Comparison of ENCODE assay signal across 19 cellular contexts in the genomic region with DNA sequence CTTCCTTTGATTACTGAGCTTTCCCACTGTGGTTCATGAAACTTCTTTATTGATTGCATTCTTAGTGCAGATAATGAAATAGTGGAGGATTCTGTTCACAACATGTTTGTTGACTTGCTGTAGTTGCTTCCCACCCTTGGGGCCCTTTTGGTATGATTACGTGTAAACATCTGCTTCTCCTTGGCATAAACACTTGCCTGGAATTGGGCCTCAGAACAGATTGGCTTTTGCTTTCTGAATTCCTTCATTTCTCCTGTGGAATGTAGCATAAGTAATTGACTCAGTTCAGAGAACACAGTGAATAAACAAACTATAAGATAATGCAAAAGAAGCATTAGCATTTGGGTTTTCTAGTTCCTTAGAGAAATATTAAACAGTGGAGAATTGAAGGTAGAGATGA. TPM values are rescaled to one million over a fixed set of nuclear protein-coding genes. Genes with fewer than 3 reads are reported as not detected.
DNase-seq lines count a peak whose midpoint lies in the region; ATAC-seq and TF ChIP-seq lines count a peak whose summit lies in the region.
"Had no signal": no experiment of that assay in that cellular context is flagged by ENCODE, and none has a peak within 500 bp of the region (broad histone marks: within the 10 kb centered on the region; RNA-seq: fewer than 3 reads in every experiment).

No MANE protein-coding gene starts in this region.

- no peaks in the 10 kb centered on the region for H3K79me1 ChIP-seq in mesendoderm (ENCODE audit: low read length)

- no peak overlapping the region for H3K4me3 ChIP-seq in left ventricle myocardium inferior
- H3K4me3 ChIP-seq in esophagus muscularis mucosa: no peak overlapping the region
- H3K4me3 ChIP-seq in lower lobe of right lung: no peak overlapping the region
- no peak overlapping the region for H3K4me3 ChIP-seq in upper lobe of right lung
- no peak overlapping the region for H3K4me3 ChIP-seq in mesendoderm (ENCODE audit: low read length)
- H3K4me3 ChIP-seq: coronary artery, spleen had no signal

- H3K27ac ChIP-seq in left ventricle myocardium inferior (replicated peaks) (peak overlapping the region; percentile 48), esophagus muscularis mucosa (replicated peaks in 1 of 4) (peak overlapping the region; percentile 15 to 66 (median 50)), lower lobe of right lung (peak overlapping the region; percentile 2), upper lobe of right lung (peak overlapping the region; percentile 43), mesendoderm (ENCODE audit: low read depth, low read length) (no peak overlapping the region)
- H3K27ac ChIP-seq: neutrophil, spleen had no signal

- H2BK15ac ChIP-seq in mesendoderm (replicated peaks; ENCODE audit: low read depth): no peak overlapping the region

- no peak overlapping the region for H2BK5ac ChIP-seq in mesendoderm (ENCODE audit: low read length)

- no peaks in the 10 kb centered on the region for H3K79me2 ChIP-seq in mesendoderm (ENCODE audit: control insufficient read depth, insufficient read depth, low read length)

- no peak overlapping the region for H4K5ac ChIP-seq in mesendoderm (ENCODE audit: low read length)

- no peak overlapping the region for H3K4ac ChIP-seq in mesendoderm (ENCODE audit: low read depth, low read length)

- intact Hi-C loops in left ventricle myocardium inferior (cut with micrococcal nuclease): loop anchor here (10.0 kb wide), 1 partner anchor 162 kb away; no protein-coding TSS in a partner anchor
- intact Hi-C loops in cardiac septum (cut with DNase I): loop anchor here (5.0 kb wide), 1 partner anchor 159 kb away; no protein-coding TSS in a partner anchor
- intact Hi-C loops in esophagus muscularis mucosa (cut with DNase I): no loop called here
- intact Hi-C loops in lower lobe of right lung (cut with DNase I): no loop called here
- intact Hi-C loops in upper lobe of right lung (cut with DNase I): no loop called here

- H3K4me2 ChIP-seq in mesendoderm (ENCODE audit: low read length): no peak overlapping the region

- ATAC-seq in lower lobe of right lung: no peak
- ATAC-seq in upper lobe of right lung: no peak
- ATAC-seq: HepG2; stimulated activated naive CD8-positive, alpha-beta T cell treated with anti-CD3 and anti-CD28 coated beads, Interleukin-15, amount 100 ng/mL, for 72 hours had no signal

- no peak for TF ChIP-seq CTCF in left ventricle myocardium inferior (IDR thresholded peaks at IDR 0.05; ENCODE audit: borderline replicate concordance)
- TF ChIP-seq CTCF in esophagus muscularis mucosa (IDR thresholded peaks at IDR 0.05): no peak
- TF ChIP-seq CTCF in lower lobe of right lung (IDR thresholded peaks at IDR 0.05): no peak
- TF ChIP-seq CTCF in upper lobe of right lung (IDR thresholded peaks at IDR 0.05): no peak

- TF ChIP-seq EP300 in esophagus muscularis mucosa (IDR thresholded peaks at IDR 0.05): no peak

- TF ChIP-seq POLR2A in esophagus muscularis mucosa (IDR thresholded peaks at IDR 0.05; ENCODE audit: low read depth): no peak

- H3K9me3 ChIP-seq in left ventricle myocardium inferior (replicated peaks) (no peaks in the 10 kb centered on the region), esophagus muscularis mucosa (no peaks in the 10 kb centered on the region), lower lobe of right lung (no peaks in the 10 kb centered on the region), upper lobe of right lung (no peaks in the 10 kb centered on the region)
- H3K9me3 ChIP-seq: neutrophil, spleen had no signal

- H3K4me1 ChIP-seq in left ventricle myocardium inferior (peaks cover 35% of the 10 kb centered on the region), esophagus muscularis mucosa (peaks cover 0 to 56% (median 27%) of the 10 kb centered on the region in 4 donors), lower lobe of right lung (peaks cover 25% of the 10 kb centered on the region), upper lobe of right lung (no peaks in the 10 kb centered on the region), mesendoderm (ENCODE audit: control insufficient read depth, low read depth, low read length) (no peaks in the 10 kb centered on the region)

- no peak overlapping the region for H2BK120ac ChIP-seq in mesendoderm (ENCODE audit: low read depth, low read length)

- H3K18ac ChIP-seq in mesendoderm (ENCODE audit: low read length): no peak overlapping the region

- H3K27me3 ChIP-seq in left ventricle myocardium inferior (ENCODE audit: low read depth) (no peaks in the 10 kb centered on the region), esophagus muscularis mucosa (no peaks in the 10 kb centered on the region), lower lobe of right lung (ENCODE audit: low read depth) (no peaks in the 10 kb centered on the region), upper lobe of right lung (no peaks in the 10 kb centered on the region), mesendoderm (ENCODE audit: insufficient read depth, low read length, poor library complexity) (no peaks in the 10 kb centered on the region)
- H3K27me3 ChIP-seq: neutrophil, spleen had no signal

- H2AK5ac ChIP-seq in mesendoderm (ENCODE audit: low read length): no peak overlapping the region

- peaks cover 100% of the 10 kb centered on the region for H3K36me3 ChIP-seq in left ventricle myocardium inferior
- H3K36me3 ChIP-seq in esophagus muscularis mucosa: peaks cover 65 to 100% (median 94%) of the 10 kb centered on the region in 4 donors
- H3K36me3 ChIP-seq in lower lobe of right lung: peaks cover 95% of the 10 kb centered on the region
- peaks cover 87% of the 10 kb centered on the region for H3K36me3 ChIP-seq in upper lobe of right lung
- H3K36me3 ChIP-seq in mesendoderm (ENCODE audit: control insufficient read depth, insufficient read depth, low read length): peaks cover 1% of the 10 kb centered on the region
- H3K36me3 ChIP-seq: neutrophil had no signal

- H3K56ac ChIP-seq in mesendoderm (ENCODE audit: low read length): no peak overlapping the region

- no peak overlapping the region for H3K9ac ChIP-seq in mesendoderm (ENCODE audit: low read length)

- no peak overlapping the region for H4K8ac ChIP-seq in mesendoderm (ENCODE audit: low read depth, low read length)

- WGBS in esophagus muscularis mucosa: 60% methylated on average over 1 of the region's 1 CpG
- no CpG with 5 or more reads among the region's 1 CpG for WGBS in mesendoderm (ENCODE audit: extremely low coverage, insufficient coverage, low lambda C conversion rate)

- no peak for DNase-seq in left ventricle myocardium inferior
- no peak for DNase-seq in cardiac septum (ENCODE audit: low spot score)
- DNase-seq in esophagus muscularis mucosa (ENCODE audit: extremely low spot score): no peak
- DNase-seq in lower lobe of right lung: no peak
- DNase-seq in upper lobe of right lung: no peak
- no peak for DNase-seq in epidermal melanocyte (ENCODE audit: insufficient read length, low spot score)
- no peak for DNase-seq in NCI-H1436 treated with DMSO at 0.1 percent for 48 hours (lab: John Stamatoyannopoulos, UW)
- no peak for DNase-seq in mesendoderm
- DNase-seq: activated CD4-positive, alpha-beta T cell treated with anti-CD3 and anti-CD28 coated beads for 48 hours; C1 segment of cervical spinal cord; NCI-H1417; NCI-H526; spleen; stimulated activated CD4-positive, alpha-beta T cell treated with anti-CD3 and anti-CD28 coated beads, Interleukin-4, amount 100 ng/mL, for 4 hours; stimulated activated naive CD8-positive, alpha-beta T cell treated with anti-CD3 and anti-CD28 coated beads, Interleukin-15, amount 100 ng/mL, for 72 hours; SW 1271 had no signal

- H3K23ac ChIP-seq in mesendoderm (ENCODE audit: low read length): no peak overlapping the region

RNA-seq across cellular contexts. Expression of gene LAMC2, which starts 59.5 kb away (rescaled TPM):
- total RNA-seq in left ventricle myocardium inferior: 1.2 TPM
- 0.40 TPM for total RNA-seq in cardiac septum
- total RNA-seq in esophagus muscularis mucosa: 10 to 100 TPM; 11.2 to 32.6 (median 14.9) TPM
- total RNA-seq in lower lobe of right lung: 24.9 TPM
- total RNA-seq in upper lobe of right lung: 42.2 TPM
- 6.4 TPM for polyA plus RNA-seq in mesendoderm (2013, experiment 1 of 2)
- polyA plus RNA-seq in mesendoderm (2013, experiment 2 of 2): 6.9 TPM
- total RNA-seq: HepG2 had no signal

Comparison
In these comparisons a context has a peak if more than half of its experiments do, and no peak if none do; other contexts are left out.
1. intact Hi-C loops: an anchor here in left ventricle myocardium inferior (10.0 kb wide) and cardiac septum (5.0 kb wide); none called in esophagus muscularis mucosa, lower lobe of right lung and upper lobe of right lung.